Comparison of ENCODE assay signal across 21 cellular contexts in the genomic region with DNA sequence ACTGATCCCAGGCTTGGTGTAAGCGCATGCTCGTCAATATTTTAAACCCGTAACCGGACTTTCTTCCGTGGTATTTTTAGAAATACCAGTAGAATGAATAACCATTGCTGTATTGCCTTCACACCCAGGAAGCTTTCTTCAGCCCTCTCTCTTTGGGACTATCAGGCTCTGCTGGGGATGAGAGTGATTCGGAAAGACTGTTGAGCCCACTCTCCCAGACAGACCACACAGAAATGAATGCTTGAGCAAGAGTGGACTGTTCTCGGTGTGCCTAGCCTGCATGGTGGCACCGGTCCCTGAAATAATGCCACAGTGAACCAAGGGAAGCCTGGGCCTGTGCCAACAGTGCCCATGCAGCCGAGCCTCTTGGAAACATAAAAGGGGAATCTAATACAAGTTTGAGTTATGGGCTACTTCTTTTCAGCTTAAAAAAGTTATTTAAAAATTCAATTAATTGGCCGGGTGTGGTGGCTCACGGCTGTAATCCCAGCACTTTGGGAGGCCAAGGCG.
"Had no signal": no experiment of that assay in that cellular context is flagged by ENCODE, and none has a peak within 500 bp of the region (broad histone marks: within the 10 kb centered on the region; RNA-seq: fewer than 3 reads in every experiment).

No MANE protein-coding gene starts in this region.

- DNase-seq: activated CD4-positive, alpha-beta T cell treated with anti-CD3 and anti-CD28 coated beads, Interleukin-2, amount 10 ng/mL, durations not matched to agents 24 days and 14 days; activated CD4-positive, alpha-beta T cell treated with anti-CD3 and anti-CD28 coated beads, Interleukin-2, amount 50 U/mL, for 4 hours; activated CD8-positive, alpha-beta T cell treated with anti-CD3 and anti-CD28 coated beads for 36 hours; activated gamma-delta T cell treated with Interleukin-2 at 50 U/mL for 16 hours; activated naive CD4-positive, alpha-beta T cell treated with anti-CD3 and anti-CD28 coated beads for 36 hours; activated T-cell treated with anti-CD3 and anti-CD28 coated beads, Interleukin-2, amount 50 U/mL, for 4 hours; adrenal gland; body of pancreas; NCI-H1105; NCI-H1417 treated with DMSO at 0.1 percent for 48 hours; NCI-H187 treated with DMSO at 0.1 percent for 48 hours; NCI-H2081; NCI-H226; NCI-H446 treated with DMSO at 0.1 percent for 48 hours; NCI-H524; NCI-H69; PC-9; SK-N-SH had no signal

- H3K4me1 ChIP-seq: adrenal gland, body of pancreas, breast epithelium had no signal

- H3K27me3 ChIP-seq: body of pancreas, breast epithelium had no signal

- H3K36me3 ChIP-seq: adrenal gland, breast epithelium had no signal

- H3K4me2 ChIP-seq: KMS-11, PC-9, SK-N-SH had no signal

- H3K9me2 ChIP-seq: SK-N-SH had no signal

- H3K9ac ChIP-seq: KMS-11, SK-N-SH had no signal

- H3K4me3 ChIP-seq: adrenal gland, body of pancreas, breast epithelium, PC-9 had no signal

- H3K27ac ChIP-seq: adrenal gland, body of pancreas, breast epithelium, KMS-11, PC-9, RWPE1 had no signal

- H3K9me3 ChIP-seq: adrenal gland, body of pancreas, breast epithelium, SK-N-SH had no signal

- H2AFZ ChIP-seq: PC-9 had no signal
